ENCODE assay signal across 1 cellular context in the genomic region with DNA sequence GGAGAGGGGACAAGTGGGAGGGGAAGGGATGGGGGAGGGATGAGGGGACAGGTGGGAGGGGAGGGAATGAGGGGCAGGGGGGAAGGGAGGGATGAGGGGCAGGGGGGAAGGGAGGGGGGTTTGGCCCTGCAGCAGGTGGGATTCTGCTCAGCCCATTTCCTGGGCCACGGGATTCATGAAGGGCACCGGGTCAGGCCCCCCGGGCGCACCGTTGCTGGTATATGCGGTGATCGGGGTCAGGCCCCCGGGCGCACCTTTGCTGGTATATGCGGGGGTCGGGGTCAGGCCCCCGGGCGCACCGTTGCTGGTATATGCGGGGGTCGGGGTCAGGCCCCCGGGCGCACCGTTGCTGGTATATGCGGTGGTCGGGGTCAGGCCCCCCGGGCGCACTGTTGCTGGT. TPM values are rescaled to one million over a fixed set of nuclear protein-coding genes. Genes with fewer than 3 reads are reported as not detected.
"Had no signal": no experiment of that assay in that cellular context is flagged by ENCODE, and none has a peak within 500 bp of the region (broad histone marks: within the 10 kb centered on the region; RNA-seq: fewer than 3 reads in every experiment).

No MANE protein-coding gene starts in this region.

RNA-seq across cellular contexts. Expression of a gene that starts 15.0 kb away (rescaled TPM):
- total RNA-seq: SK-MEL-5 had no signal
